Comparison of ENCODE assay signal across 12 cellular contexts in the genomic region with DNA sequence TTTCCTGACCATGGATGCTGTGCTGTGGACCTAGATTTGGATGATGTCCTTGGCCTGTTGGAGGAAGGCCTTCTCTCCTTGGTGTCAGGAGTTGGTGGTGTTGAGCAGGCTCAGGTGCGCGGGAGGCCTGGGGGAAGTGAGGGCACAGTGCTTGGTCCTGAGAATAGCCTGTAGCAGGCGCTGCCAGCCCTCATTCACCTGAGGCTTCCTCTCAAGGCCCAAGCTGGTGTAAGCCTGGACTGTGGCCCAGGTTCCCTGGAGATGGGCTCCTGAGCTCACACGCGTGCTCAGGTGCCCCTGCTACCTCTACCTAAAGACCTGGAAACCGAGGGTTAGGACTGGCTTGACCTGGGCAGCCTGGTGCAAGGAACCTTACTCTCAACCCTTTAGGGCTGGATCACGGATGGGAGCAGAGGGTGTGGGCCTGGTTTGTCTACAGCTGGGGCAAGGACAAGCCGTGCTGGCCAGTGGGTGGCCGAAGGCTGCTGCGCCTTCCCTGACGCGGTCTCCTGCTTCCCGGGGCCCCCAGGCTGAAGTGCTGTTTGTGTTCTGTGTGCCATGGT. TPM values are rescaled to one million over a fixed set of nuclear protein-coding genes. Genes with fewer than 3 reads are reported as not detected.
DNase-seq lines count a peak whose midpoint lies in the region; ATAC-seq and TF ChIP-seq lines count a peak whose summit lies in the region.
"Had no signal": no experiment of that assay in that cellular context is flagged by ENCODE, and none has a peak within 500 bp of the region (broad histone marks: within the 10 kb centered on the region; RNA-seq: fewer than 3 reads in every experiment).

No MANE protein-coding gene starts in this region.

- H3K9me3 Mint-ChIP-seq in activated CD4-positive, alpha-beta T cell treated with anti-CD3 and anti-CD28 coated beads, Interleukin-2, amount 10 ng/mL, durations not matched to agents 7 days and 5 days = no peaks in the 10 kb centered on the region
- H3K9me3 Mint-ChIP-seq in activated T-cell treated with anti-CD3 and anti-CD28 coated beads, Interleukin-2, amount 50 U/mL, for 4 hours = no peaks in the 10 kb centered on the region
- H3K9me3 Mint-ChIP-seq in stimulated activated naive B cell treated with anti-CD40 and anti-IgM and Interleukin-4, amounts not matched to agents 10 μg/mL and 1 μg/mL and 100 μg/mL, for 72 hours = no peaks in the 10 kb centered on the region

- ATAC-seq in activated T-cell treated with anti-CD3 and anti-CD28 coated beads, Interleukin-2, amount 50 U/mL, for 4 hours = no peak
- ATAC-seq in left ventricle myocardium superior = peak; percentile 19
- ATAC-seq in stimulated activated naive B cell treated with anti-CD40 and anti-IgM and Interleukin-4, amounts not matched to agents 10 μg/mL and 1 μg/mL and 100 μg/mL, for 72 hours (replicated peaks) = no peak
- no peak for ATAC-seq in HG02840 (IDR thresholded peaks at IDR 0.05; ENCODE audit: low FRiP score, unreplicated experiment)

- no peaks in the 10 kb centered on the region for H3K27me3 Mint-ChIP-seq in activated CD4-positive, alpha-beta T cell treated with anti-CD3 and anti-CD28 coated beads, Interleukin-2, amount 10 ng/mL, durations not matched to agents 7 days and 5 days
- H3K27me3 Mint-ChIP-seq in activated T-cell treated with anti-CD3 and anti-CD28 coated beads, Interleukin-2, amount 50 U/mL, for 4 hours (ENCODE audit: low read depth) = no peaks in the 10 kb centered on the region
- no peaks in the 10 kb centered on the region for H3K27me3 Mint-ChIP-seq in stimulated activated naive B cell treated with anti-CD40 and anti-IgM and Interleukin-4, amounts not matched to agents 10 μg/mL and 1 μg/mL and 100 μg/mL, for 72 hours

- no peaks in the 10 kb centered on the region for H3K36me3 Mint-ChIP-seq in activated CD4-positive, alpha-beta T cell treated with anti-CD3 and anti-CD28 coated beads, Interleukin-2, amount 10 ng/mL, durations not matched to agents 7 days and 5 days (ENCODE audit: low read depth)
- H3K36me3 Mint-ChIP-seq in activated T-cell treated with anti-CD3 and anti-CD28 coated beads, Interleukin-2, amount 50 U/mL, for 4 hours (ENCODE audit: insufficient read depth) = no peaks in the 10 kb centered on the region
- peaks cover 0 to 6% of the 10 kb centered on the region in 2 donors for H3K36me3 Mint-ChIP-seq in stimulated activated naive B cell treated with anti-CD40 and anti-IgM and Interleukin-4, amounts not matched to agents 10 μg/mL and 1 μg/mL and 100 μg/mL, for 72 hours

- no peaks in the 10 kb centered on the region for H3K27me3 ChIP-seq in dorsolateral prefrontal cortex

- peak overlapping the region in 3 of 59 donors; percentile 10 to 46 (median 13) for H3K27ac ChIP-seq in dorsolateral prefrontal cortex
- H3K27ac ChIP-seq: prostate gland had no signal

- H3K27ac Mint-ChIP-seq in activated CD4-positive, alpha-beta T cell treated with anti-CD3 and anti-CD28 coated beads, Interleukin-2, amount 10 ng/mL, durations not matched to agents 7 days and 5 days = peak overlapping the region; percentile 94
- peak overlapping the region; percentile 86 for H3K27ac Mint-ChIP-seq in stimulated activated naive B cell treated with anti-CD40 and anti-IgM and Interleukin-4, amounts not matched to agents 10 μg/mL and 1 μg/mL and 100 μg/mL, for 72 hours

- no peak for TF ChIP-seq CTCF in dorsolateral prefrontal cortex (IDR thresholded peaks at IDR 0.05 in 54 of 56, conservative IDR thresholded peaks at IDR 0.05 in 2 of 56; ENCODE audit: low read depth in 1 of 56, partially characterized antibody in 56 of 56)

- CTCF ChIA-PET in activated CD4-positive, alpha-beta T cell treated with anti-CD3 and anti-CD28 coated beads, Interleukin-2, amount 10 ng/mL, durations not matched to agents 7 days and 5 days (lab: Charles Lee) = interaction anchor here (1.6 to 2.3 kb wide), 3 partner anchors 13 to 49 kb away, joined by 3 to 6 read pairs (median 4); no protein-coding TSS in a partner anchor

- H3K4me3 ChIP-seq in dorsolateral prefrontal cortex = no peak overlapping the region
- H3K4me3 ChIP-seq: prostate gland had no signal

- POLR2A ChIA-PET in activated CD4-positive, alpha-beta T cell treated with anti-CD3 and anti-CD28 coated beads, Interleukin-2, amount 10 ng/mL, durations not matched to agents 7 days and 5 days (lab: Charles Lee) = interaction anchor here (0.6 kb wide), 1 partner anchor 20 kb away, joined by 3 read pairs; no protein-coding TSS in a partner anchor

- peak overlapping the region; percentile 81 for H3K4me3 Mint-ChIP-seq in activated CD4-positive, alpha-beta T cell treated with anti-CD3 and anti-CD28 coated beads, Interleukin-2, amount 10 ng/mL, durations not matched to agents 7 days and 5 days
- H3K4me3 Mint-ChIP-seq in activated T-cell treated with anti-CD3 and anti-CD28 coated beads, Interleukin-2, amount 50 U/mL, for 4 hours = peak overlapping the region; percentile 85
- H3K4me3 Mint-ChIP-seq in stimulated activated naive B cell treated with anti-CD40 and anti-IgM and Interleukin-4, amounts not matched to agents 10 μg/mL and 1 μg/mL and 100 μg/mL, for 72 hours = peak overlapping the region in 1 of 2 donors; percentile 86

- DNase-seq in activated CD4-positive, alpha-beta T cell treated with anti-CD3 and anti-CD28 coated beads, Interleukin-2, amount 10 ng/mL, durations not matched to agents 7 days and 5 days = no peak
- DNase-seq in activated CD4-positive, alpha-beta T cell treated with anti-CD3 and anti-CD28 coated beads for 4 hours = no peak
- no peak for DNase-seq in activated T-cell treated with anti-CD3 and anti-CD28 coated beads, Interleukin-2, amount 50 U/mL, for 4 hours
- no peak for DNase-seq in left ventricle myocardium superior
- no peak for DNase-seq in stimulated activated naive B cell treated with anti-CD40 and anti-IgM and Interleukin-4, amounts not matched to agents 10 μg/mL and 1 μg/mL and 100 μg/mL, for 72 hours
- DNase-seq in GF-D8 (lab: John Stamatoyannopoulos, UW) = no peak
- no peak for DNase-seq in dorsolateral prefrontal cortex
- DNase-seq: EL, GOT3, NCI-H2227 treated with DMSO at 0.1 percent for 48 hours had no signal

- intact Hi-C loops in left ventricle myocardium superior (cut with micrococcal nuclease) (no loop called here), dorsolateral prefrontal cortex (cut with DNase I) (no loop called here)

- peaks cover 46% of the 10 kb centered on the region for H3K4me1 Mint-ChIP-seq in activated CD4-positive, alpha-beta T cell treated with anti-CD3 and anti-CD28 coated beads, Interleukin-2, amount 10 ng/mL, durations not matched to agents 7 days and 5 days
- H3K4me1 Mint-ChIP-seq in activated T-cell treated with anti-CD3 and anti-CD28 coated beads, Interleukin-2, amount 50 U/mL, for 4 hours (ENCODE audit: low read depth) = peaks cover 28% of the 10 kb centered on the region
- peaks cover 29 to 38% of the 10 kb centered on the region in 2 donors for H3K4me1 Mint-ChIP-seq in stimulated activated naive B cell treated with anti-CD40 and anti-IgM and Interleukin-4, amounts not matched to agents 10 μg/mL and 1 μg/mL and 100 μg/mL, for 72 hours

RNA-seq across cellular contexts. Expression of a gene that starts 7.8 kb away (rescaled TPM):
- total RNA-seq in activated CD4-positive, alpha-beta T cell treated with anti-CD3 and anti-CD28 coated beads, Interleukin-2, amount 10 ng/mL, durations not matched to agents 7 days and 5 days = 10 to 100 TPM; 40.8 to 43.2 TPM
- total RNA-seq in activated T-cell treated with anti-CD3 and anti-CD28 coated beads, Interleukin-2, amount 50 U/mL, for 4 hours = 10 to 100 TPM; 30.9 to 35.4 (median 33.0) TPM
- total RNA-seq in left ventricle myocardium superior (94.0 TPM), dorsolateral prefrontal cortex (10 to 100 TPM; 33.2 to 89.6 (median 61.9) TPM)
